ENCODE assay signal across 14 cellular contexts in genomic region chr2:179233037-179233436, GRCh38.
"Had no signal": no experiment of that assay in that cellular context is flagged by ENCODE, and none has a peak within 500 bp of the region (broad histone marks: within the 10 kb centered on the region; RNA-seq: fewer than 3 reads in every experiment).

No MANE protein-coding gene starts in this region.

- ATAC-seq: activated T-helper 17 cell treated with anti-CD3 and anti-CD28 coated beads, Interleukin-2, amount 50 U/mL, for 72 hours; gastrocnemius medialis; naive thymus-derived CD8-positive, alpha-beta T cell had no signal

- H3K36me3 ChIP-seq: cardiac muscle cell, gastrocnemius medialis, right atrium auricular region, tibial nerve, WERI-Rb-1 had no signal

- DNase-seq: activated CD4-positive, alpha-beta T cell treated with anti-CD3 and anti-CD28 coated beads for 48 hours; activated naive CD4-positive, alpha-beta T cell treated with anti-CD3 and anti-CD28 coated beads, Interleukin-2, amount 10 ng/mL, durations not matched to agents 7 days and 5 days; effector CD4-positive, alpha-beta T cell; gastrocnemius medialis; kidney glomerular epithelial cell; naive thymus-derived CD8-positive, alpha-beta T cell; posterior cingulate gyrus; small intestine; T1000; WERI-Rb-1 had no signal

- H3K27ac ChIP-seq: cardiac muscle cell, gastrocnemius medialis, right atrium auricular region, tibial nerve, WERI-Rb-1 had no signal

- H3K9me3 ChIP-seq: gastrocnemius medialis, right atrium auricular region, tibial nerve had no signal

- H3K4me3 ChIP-seq: cardiac muscle cell, gastrocnemius medialis, right atrium auricular region, tibial nerve had no signal

- H3K27me3 ChIP-seq: cardiac muscle cell, gastrocnemius medialis, right atrium auricular region, tibial nerve had no signal
